21 cellular contexts compared by ENCODE assay signal in the genomic region with DNA sequence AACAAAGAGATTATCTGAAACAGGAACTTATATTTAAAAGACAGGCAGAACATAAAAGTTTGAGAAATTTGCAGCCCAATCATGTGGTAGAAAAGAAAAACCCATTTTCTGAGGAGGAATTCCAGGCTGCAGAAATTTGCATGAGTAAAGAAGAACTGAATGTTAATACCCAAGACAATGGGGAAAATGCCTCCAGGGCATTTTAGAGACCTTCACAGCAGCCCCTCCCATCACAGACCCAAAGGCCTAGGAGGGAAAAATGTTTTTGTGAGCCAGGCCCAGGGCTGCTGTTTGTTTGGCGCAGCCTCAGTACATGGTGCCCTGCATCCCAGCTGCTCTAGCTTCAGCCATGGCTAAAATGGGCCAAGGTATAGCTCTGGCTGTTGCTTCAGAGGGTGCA.
DNase-seq lines count a peak whose midpoint lies in the region; ATAC-seq, FAIRE-seq and TF ChIP-seq lines count a peak whose summit lies in the region.
"Had no signal": no experiment of that assay in that cellular context is flagged by ENCODE, and none has a peak within 500 bp of the region (broad histone marks: within the 10 kb centered on the region; RNA-seq: fewer than 3 reads in every experiment).

No MANE protein-coding gene starts in this region.

- H4K91ac ChIP-seq in H1 (replicated peaks; ENCODE audit: insufficient read length, low read length), result no peak overlapping the region

- H2BK120ac ChIP-seq in H1 (replicated peaks; ENCODE audit: low read depth, low read length), result no peak overlapping the region

- no peak overlapping the region for H2AFZ ChIP-seq in H1 (ENCODE audit: low read length)
- H2AFZ ChIP-seq in Karpas-422 (ENCODE audit: low read length), result no peak overlapping the region

- CTCF ChIA-PET in H1 (lab: Charles Lee; ENCODE audit: partially characterized antibody), result interaction anchor here (0.9 kb wide), 1 partner anchor 10 kb away, joined by 3 read pairs; no protein-coding TSS in a partner anchor

- no peaks in the 10 kb centered on the region for H3K36me3 ChIP-seq in HAP-1 (replicated peaks)
- no peaks in the 10 kb centered on the region for H3K36me3 ChIP-seq in H1 (ENCODE audit: control insufficient read depth in 2 of 4, insufficient read depth in 4 of 4, low read length in 3 of 4)
- H3K36me3 ChIP-seq in Karpas-422 (ENCODE audit: insufficient read depth, low read length), result no peaks in the 10 kb centered on the region
- H3K36me3 ChIP-seq in body of pancreas (replicated peaks in 1 of 2; ENCODE audit: insufficient read depth in 1 of 2, low read depth in 2 of 2), result no peaks in the 10 kb centered on the region
- H3K36me3 ChIP-seq: BE2C; BLaER1 treated with 17β-estradiol and CSF1 and Interleukin-3, amounts not matched to agents 10 nM and 100 nM had no signal

- TF ChIP-seq POLR2A in H1 (IDR thresholded peaks at IDR 0.05; ENCODE audit: control extremely low read depth in 1 of 2, low read depth in 2 of 2, low read length in 2 of 2), result no peak
- TF ChIP-seq POLR2A in body of pancreas (IDR thresholded peaks at IDR 0.05), result no peak

- H4K20me1 ChIP-seq in H1 (replicated peaks in 1 of 2; ENCODE audit: control insufficient read depth in 1 of 2, insufficient read depth in 2 of 2, low read length in 2 of 2), result no peaks in the 10 kb centered on the region
- H4K20me1 ChIP-seq in Karpas-422 (ENCODE audit: insufficient read depth, low read depth, low read length), result no peaks in the 10 kb centered on the region
- H4K20me1 ChIP-seq: BLaER1 treated with 17β-estradiol and CSF1 and Interleukin-3, amounts not matched to agents 10 nM and 100 nM had no signal

- POLR2A ChIA-PET in H1 (lab: Charles Lee; ENCODE audit: partially characterized antibody), result no interaction called here

- H3K23me2 ChIP-seq in H1 (ENCODE audit: low read depth, low read length), result no peaks in the 10 kb centered on the region

- H2AK5ac ChIP-seq in H1 (ENCODE audit: low read depth, low read length), result no peak overlapping the region

- no peak for ATAC-seq in left colon
- ATAC-seq in body of pancreas, result no peak

- H3K4me1 ChIP-seq in HAP-1 (no peaks in the 10 kb centered on the region), H1 (replicated peaks in 1 of 4; ENCODE audit: control insufficient read depth in 3 of 4, insufficient read depth in 4 of 4, low read length in 3 of 4) (no peaks in the 10 kb centered on the region), Karpas-422 (ENCODE audit: low read length) (no peaks in the 10 kb centered on the region), body of pancreas (no peaks in the 10 kb centered on the region)
- H3K4me1 ChIP-seq: BE2C had no signal

- H3K56ac ChIP-seq in H1 (replicated peaks; ENCODE audit: insufficient read length, low read depth, low read length), result no peak overlapping the region

- 100% methylated on average over 1 of the region's 1 CpG; no CpG with 5 or more reads in 1 of the 2 experiments for WGBS in H1 (ENCODE audit: extremely low coverage in 1 of 2, insufficient coverage in 1 of 2, insufficient read length in 1 of 2, insufficient replicate concordance in 2 of 2, low coverage in 1 of 2, low lambda C conversion rate in 2 of 2, missing lambda C conversion rate in 1 of 2), 2 experiments
- WGBS in body of pancreas, 2 donors, result 79 to 100% methylated on average over 1 of the region's 1 CpG

- TF ChIP-seq CTCF in D721Med (IDR thresholded peaks at IDR 0.05; ENCODE audit: insufficient read depth, missing control alignments), result no peak
- TF ChIP-seq CTCF in H1 (IDR thresholded peaks at IDR 0.05; ENCODE audit: control extremely low read depth in 1 of 3, insufficient read depth in 1 of 3, low read depth in 1 of 3, low read length in 3 of 3), result no peak
- TF ChIP-seq CTCF in body of pancreas (IDR thresholded peaks at IDR 0.05), result no peak

- H3K4me2 ChIP-seq in H1 (ENCODE audit: insufficient read depth in 1 of 2, low read depth in 2 of 2, low read length in 2 of 2) (no peak overlapping the region), Karpas-422 (ENCODE audit: low read depth, low read length, poor library complexity, severe bottlenecking) (no peak overlapping the region)

- no peak overlapping the region for H3K27ac ChIP-seq in H1 (ENCODE audit: low read depth, low read length)
- no peak overlapping the region for H3K27ac ChIP-seq in Karpas-422 (ENCODE audit: low read length)
- no peak overlapping the region for H3K27ac ChIP-seq in body of pancreas
- H3K27ac ChIP-seq: 22Rv1 had no signal

- H3K14ac ChIP-seq in H1 (ENCODE audit: insufficient read length), result no peak overlapping the region

- DNase-seq in D721Med (ENCODE audit: insufficient read length, low spot score), result no peak
- peak; percentile 23 to 51 for DNase-seq in HAP-1 (ENCODE audit: low spot score in 2 of 2)
- DNase-seq in H1 (ENCODE audit: low read depth in 1 of 2, low spot score in 2 of 2), result no peak
- peak; percentile 16 for DNase-seq in iPS DF 4.7 (ENCODE audit: extremely low read depth, low spot score)
- DNase-seq in NCI-H1417 treated with DMSO at 0.1 percent for 48 hours (lab: John Stamatoyannopoulos, UW), result no peak
- DNase-seq in left colon, result no peak
- DNase-seq in Karpas-422, result no peak
- no peak for DNase-seq in body of pancreas
- DNase-seq: AML-193; BE2C; CD4-positive, alpha-beta T cell; CD8-positive, alpha-beta memory T cell; DMS53; DMS79 treated with DMSO at 0.1 percent for 48 hours; HCEC 1CT had no signal

- H3K9me3 ChIP-seq in HAP-1 (peaks cover 11% of the 10 kb centered on the region), H1 (ENCODE audit: insufficient read depth in 2 of 2, low read depth in 1 of 2, low read length in 1 of 2) (peaks cover 8 to 19% of the 10 kb centered on the region in 2 experiments), Karpas-422 (ENCODE audit: low read length) (peaks cover 11% of the 10 kb centered on the region), body of pancreas (peaks cover 0 to 12% (median 0%) of the 10 kb centered on the region in 3 donors)
- H3K9me3 ChIP-seq: BE2C had no signal

- H3K4me3 ChIP-seq in HAP-1 (no peak overlapping the region), H1 (ENCODE audit: extremely low read depth in 1 of 4, insufficient read depth in 2 of 4, low read depth in 3 of 4, low read length in 4 of 4) (no peak overlapping the region), Karpas-422 (ENCODE audit: low read length) (no peak overlapping the region), body of pancreas (no peak overlapping the region)
- H3K4me3 ChIP-seq: BLaER1 treated with 17β-estradiol and CSF1 and Interleukin-3, amounts not matched to agents 10 nM and 100 nM had no signal

- H4K5ac ChIP-seq in H1 (ENCODE audit: insufficient read length, low read depth, low read length), result no peak overlapping the region

- H3K23ac ChIP-seq in H1 (ENCODE audit: insufficient read length), result no peak overlapping the region

- H4K8ac ChIP-seq in H1 (ENCODE audit: extremely low read depth, insufficient read depth, low read length), result no peak overlapping the region

- no peak for TF ChIP-seq EP300 in H1 (IDR thresholded peaks at IDR 0.05; ENCODE audit: borderline replicate concordance in 1 of 2, low read depth in 2 of 2, low read length in 2 of 2)

- no peaks in the 10 kb centered on the region for H3K9me2 ChIP-seq in Karpas-422 (replicated peaks; ENCODE audit: insufficient read depth, low read length)

- H2BK20ac ChIP-seq in H1 (ENCODE audit: low read length), result no peak overlapping the region

- H3K9ac ChIP-seq in H1 (replicated peaks in 1 of 4; ENCODE audit: extremely low read depth in 1 of 4, low read depth in 3 of 4, low read length in 3 of 4) (no peak overlapping the region), Karpas-422 (ENCODE audit: low read length) (no peak overlapping the region)
- H3K9ac ChIP-seq: BLaER1 treated with 17β-estradiol and CSF1 and Interleukin-3, amounts not matched to agents 10 nM and 100 nM had no signal

- FAIRE-seq in D721Med (lab: Jason Lieb, UNC), result peak; percentile 44
- FAIRE-seq in H1 (lab: Jason Lieb, UNC), result peak; percentile 58
- FAIRE-seq: A204.1, G401.6, GM12892, H54 had no signal

- H3K18ac ChIP-seq in H1 (ENCODE audit: extremely low read depth, low read length), result no peak overlapping the region

- H2BK5ac ChIP-seq in H1 (ENCODE audit: low read depth, low read length), result no peak overlapping the region

- no peak overlapping the region for H3K4ac ChIP-seq in H1 (replicated peaks; ENCODE audit: insufficient read length, low read depth, low read length)

- TF ChIP-seq RAD21 in H1 (IDR thresholded peaks at IDR 0.05 in 1 of 2, conservative IDR thresholded peaks at IDR 0.05 in 1 of 2; ENCODE audit: low read depth in 2 of 2, low read length in 2 of 2), result no peak

- H3K27me3 ChIP-seq in HAP-1 (ENCODE audit: low read depth), result no peaks in the 10 kb centered on the region
- peaks cover 0 to 3% (median 0%) of the 10 kb centered on the region in 4 experiments; a peak in 1 of 7 replicates for H3K27me3 ChIP-seq in H1 (replicated peaks in 1 of 4; ENCODE audit: control insufficient read depth in 3 of 4, extremely low read depth in 1 of 4, insufficient read depth in 3 of 4, low read length in 3 of 4)
- no peaks in the 10 kb centered on the region for H3K27me3 ChIP-seq in Karpas-422 (ENCODE audit: low read length)
- no peaks in the 10 kb centered on the region for H3K27me3 ChIP-seq in body of pancreas
- H3K27me3 ChIP-seq: BE2C; BLaER1 treated with 17β-estradiol and CSF1 and Interleukin-3, amounts not matched to agents 10 nM and 100 nM had no signal

- H3K79me2 ChIP-seq in H1 (ENCODE audit: control insufficient read depth in 1 of 2, insufficient read depth in 2 of 2, low read length in 2 of 2), result no peaks in the 10 kb centered on the region
- no peaks in the 10 kb centered on the region for H3K79me2 ChIP-seq in Karpas-422 (ENCODE audit: low read length)

- H2BK15ac ChIP-seq in H1 (ENCODE audit: low read length), result no peak overlapping the region

- intact Hi-C loops in left colon (cut with DNase I, micrococcal nuclease) (no loop called here), body of pancreas (cut with DNase I) (no loop called here)

- in situ Hi-C loops in HAP-1 (cut with MboI; ENCODE audit: low sequenced_read_pairs), result no loop called here

- no peaks in the 10 kb centered on the region for H3K79me1 ChIP-seq in H1 (ENCODE audit: low read depth, low read length)

- H2BK12ac ChIP-seq in H1 (ENCODE audit: low read depth, low read length), result no peak overlapping the region

TF ChIP-seq in H1, 55 proteins besides CTCF, POLR2A, EP300 and RAD21:
- TF ChIP-seq TEAD4 (IDR thresholded peaks at IDR 0.05; ENCODE audit: low read depth, low read length) (peak; percentile 33; the same call in 1 of the 2 replicates), SP1 (IDR thresholded peaks at IDR 0.05; ENCODE audit: low read depth, low read length) (no peak), CBX5 (IDR thresholded peaks at IDR 0.05; ENCODE audit: low read depth, low read length) (no peak)

Comparison
In these comparisons a context has a peak if more than half of its experiments do, and no peak if none do; other contexts are left out.
1. DNase-seq: peak in HAP-1 (2 of 2) and iPS DF 4.7 (single experiment); none in D721Med (single experiment), H1 (0 of 2), NCI-H1417 treated with DMSO at 0.1 percent for 48 hours (single experiment), left colon (0 of 2), Karpas-422 (single experiment) and body of pancreas (0 of 4).